24 cellular contexts compared by ENCODE assay signal in the genomic region with DNA sequence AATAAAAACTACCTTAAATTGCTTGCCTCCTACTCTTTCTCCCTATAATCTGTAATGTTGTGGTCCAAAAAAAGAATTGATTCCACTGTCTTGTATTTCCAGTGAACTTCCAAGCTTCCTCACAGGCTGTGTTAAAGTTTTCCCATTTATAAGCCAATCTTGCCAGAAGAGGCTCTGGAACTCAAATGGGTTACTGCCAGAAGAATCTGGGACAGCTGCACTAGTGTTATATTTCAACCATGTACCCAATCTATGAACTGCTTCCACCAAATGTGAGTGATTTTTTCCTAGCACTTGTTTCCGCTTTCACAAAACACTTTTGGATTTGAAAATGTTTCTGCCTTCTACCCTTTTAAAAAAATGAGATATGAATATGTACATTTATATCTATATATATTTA. TPM values are rescaled to one million over a fixed set of nuclear protein-coding genes. Genes with fewer than 3 reads are reported as not detected.
"Had no signal": no experiment of that assay in that cellular context is flagged by ENCODE, and none has a peak within 500 bp of the region (broad histone marks: within the 10 kb centered on the region; RNA-seq: fewer than 3 reads in every experiment).

No MANE protein-coding gene starts in this region.

- H3K9ac ChIP-seq: SK-N-SH had no signal

- ATAC-seq: activated CD8-positive, alpha-beta T cell treated with anti-CD3 and anti-CD28 coated beads for 36 hours; left cardiac atrium; left ventricle myocardium superior; naive thymus-derived CD4-positive, alpha-beta T cell; right cardiac atrium; stimulated activated naive CD8-positive, alpha-beta T cell treated with anti-CD3 and anti-CD28 coated beads, Interleukin-15, Interleukin-2, amounts not matched to agents 100 U/mL and 50 U/mL, for 24 hours; T-helper 17 cell had no signal

- DNase-seq: activated B cell treated with CpG ODN at 0.5 μM for 24 hours; activated CD4-positive, alpha-beta T cell treated with anti-CD3 and anti-CD28 coated beads, Interleukin-2, amount 50 U/mL, for 1 hour; activated CD8-positive, alpha-beta T cell treated with anti-CD3 and anti-CD28 coated beads for 36 hours; activated T-cell treated with anti-CD3 and anti-CD28 coated beads, Interleukin-2, amount 50 U/mL, for 48 hours; dermis blood vessel endothelial cell; effector CD8-positive, alpha-beta T cell; erythroblast; foreskin melanocyte; glutamatergic neuron; left cardiac atrium; left ventricle myocardium superior; naive thymus-derived CD4-positive, alpha-beta T cell; SK-N-SH; stimulated activated CD4-positive, alpha-beta T cell treated with anti-CD3 and anti-CD28 coated beads, Interleukin-4, amount 100 ng/mL, for 1 hour; stimulated activated naive CD8-positive, alpha-beta T cell treated with anti-CD3 and anti-CD28 coated beads, Interleukin-15, Interleukin-2, amounts not matched to agents 100 U/mL and 50 U/mL, for 24 hours; T-helper 17 cell; upper lobe of left lung had no signal

- H3K9me3 ChIP-seq: SK-N-SH, upper lobe of left lung had no signal

- H3K9me3 Mint-ChIP-seq: activated B cell treated with CpG ODN at 0.5 μM for 24 hours; activated CD8-positive, alpha-beta T cell treated with anti-CD3 and anti-CD28 coated beads for 36 hours; activated naive CD4-positive, alpha-beta T cell treated with anti-CD3 and anti-CD28 coated beads, Interleukin-2, amount 50 U/mL, for 24 hours; activated T-helper 2 cell treated with anti-CD3 and anti-CD28 coated beads, Interferon-gamma antibody, Interleukin-2, Interleukin-4, amounts not matched to agents 10 μg/mL and 5 μg/mL and 100 μg/mL, durations not matched to agents 14 hours and 24 hours and 36 hours; naive thymus-derived CD4-positive, alpha-beta T cell had no signal

- H3K27ac ChIP-seq: upper lobe of left lung had no signal

- H3K27me3 ChIP-seq: upper lobe of left lung had no signal

- H3K27ac Mint-ChIP-seq: activated B cell treated with CpG ODN at 0.5 μM for 24 hours; activated CD8-positive, alpha-beta T cell treated with anti-CD3 and anti-CD28 coated beads for 36 hours; activated naive CD4-positive, alpha-beta T cell treated with anti-CD3 and anti-CD28 coated beads, Interleukin-2, amount 50 U/mL, for 24 hours; activated T-helper 2 cell treated with anti-CD3 and anti-CD28 coated beads, Interferon-gamma antibody, Interleukin-2, Interleukin-4, amounts not matched to agents 10 μg/mL and 5 μg/mL and 100 μg/mL, durations not matched to agents 14 hours and 24 hours and 36 hours; T-helper 17 cell had no signal

- H3K4me3 ChIP-seq: upper lobe of left lung had no signal

- H3K27me3 Mint-ChIP-seq: activated B cell treated with CpG ODN at 0.5 μM for 24 hours; activated CD8-positive, alpha-beta T cell treated with anti-CD3 and anti-CD28 coated beads for 36 hours; activated naive CD4-positive, alpha-beta T cell treated with anti-CD3 and anti-CD28 coated beads, Interleukin-2, amount 50 U/mL, for 24 hours; naive thymus-derived CD4-positive, alpha-beta T cell; T-helper 17 cell had no signal

- FAIRE-seq: colon had no signal

RNA-seq across cellular contexts. Expression of gene MEIOC, which starts 31.5 kb away (rescaled TPM):
- total RNA-seq: left ventricle myocardium superior, lung microvascular endothelial cell, mucosa of gallbladder, omental fat pad, T-helper 17 cell had no signal
